8 cellular contexts compared by ENCODE assay signal in genomic region chr5:56910123-56910951, GRCh38. TPM values are rescaled to one million over a fixed set of nuclear protein-coding genes. Genes with fewer than 3 reads are reported as not detected.
DNase-seq lines count a peak whose midpoint lies in the region; TF ChIP-seq lines count a peak whose summit lies in the region.

No MANE protein-coding gene starts in this region.

- H3K27ac Mint-ChIP-seq in T-helper 2 cell treated with Interferon-gamma antibody and Interleukin-4, amounts not matched to agents 5 μg/mL and 100 μg/mL, for 36 hours = peak overlapping the region; percentile 81
- H3K27ac Mint-ChIP-seq in mesothelial cell of epicardium = peak overlapping the region; percentile 98

- H3K9me3 Mint-ChIP-seq in T-helper 2 cell treated with Interferon-gamma antibody and Interleukin-4, amounts not matched to agents 5 μg/mL and 100 μg/mL, for 36 hours = peaks cover 5% of the 10 kb centered on the region
- H3K9me3 Mint-ChIP-seq in mesothelial cell of epicardium = peaks cover 5% of the 10 kb centered on the region

- H3K36me3 Mint-ChIP-seq in T-helper 2 cell treated with Interferon-gamma antibody and Interleukin-4, amounts not matched to agents 5 μg/mL and 100 μg/mL, for 36 hours (ENCODE audit: low read depth) = peaks cover 3% of the 10 kb centered on the region
- peaks cover 10% of the 10 kb centered on the region for H3K36me3 Mint-ChIP-seq in mesothelial cell of epicardium

- H3K27ac ChIP-seq in KMS-11 (peak overlapping the region; percentile 82), ectodermal cell (ENCODE audit: insufficient read depth, low read depth, low read length, poor library complexity, severe bottlenecking) (peak overlapping the region; percentile 89), stomach smooth muscle (ENCODE audit: low read length) (peak overlapping the region; percentile 90)

- peaks cover 12% of the 10 kb centered on the region for H3K27me3 Mint-ChIP-seq in T-helper 2 cell treated with Interferon-gamma antibody and Interleukin-4, amounts not matched to agents 5 μg/mL and 100 μg/mL, for 36 hours (ENCODE audit: low read depth)
- H3K27me3 Mint-ChIP-seq in mesothelial cell of epicardium (ENCODE audit: low read depth) = no peaks in the 10 kb centered on the region

- no peaks in the 10 kb centered on the region for H3K9me3 ChIP-seq in ectodermal cell (ENCODE audit: control insufficient read depth, low read length)
- H3K9me3 ChIP-seq in stomach smooth muscle (ENCODE audit: control insufficient read depth in 2 of 2, low read length in 2 of 2) = no peaks in the 10 kb centered on the region

- H3K36me3 ChIP-seq in H7 (replicated peaks; ENCODE audit: control insufficient read depth, insufficient read depth, low read length) = no peaks in the 10 kb centered on the region
- H3K36me3 ChIP-seq in KMS-11 (ENCODE audit: insufficient read depth) = no peaks in the 10 kb centered on the region
- H3K36me3 ChIP-seq in ectodermal cell (ENCODE audit: control insufficient read depth, insufficient read depth, low read length) = no peaks in the 10 kb centered on the region
- H3K36me3 ChIP-seq in stomach smooth muscle (ENCODE audit: control insufficient read depth in 2 of 2, insufficient read depth in 2 of 2, low read length in 2 of 2) = no peaks in the 10 kb centered on the region

- H3K79me2 ChIP-seq in KMS-11 (ENCODE audit: insufficient read depth, low read depth) = no peaks in the 10 kb centered on the region

- H4K20me1 ChIP-seq in KMS-11 (ENCODE audit: insufficient read depth) = no peaks in the 10 kb centered on the region

- peak overlapping the region; percentile 86 for H2AFZ ChIP-seq in KMS-11 (ENCODE audit: low read depth)

- peak overlapping the region; percentile 52 for H3K4me2 ChIP-seq in KMS-11

- H3K27me3 ChIP-seq in H7 (ENCODE audit: control insufficient read depth, insufficient read depth, low read length) (no peaks in the 10 kb centered on the region), KMS-11 (ENCODE audit: insufficient read depth, low read depth) (no peaks in the 10 kb centered on the region), ectodermal cell (ENCODE audit: control insufficient read depth, insufficient read depth, low read length, poor library complexity, severe bottlenecking) (no peaks in the 10 kb centered on the region), stomach smooth muscle (ENCODE audit: control insufficient read depth in 1 of 2, insufficient read depth in 2 of 2, low read length in 2 of 2) (no peaks in the 10 kb centered on the region)

- peak overlapping the region; percentile 91 for H3K4me3 Mint-ChIP-seq in T-helper 2 cell treated with Interferon-gamma antibody and Interleukin-4, amounts not matched to agents 5 μg/mL and 100 μg/mL, for 36 hours
- peak overlapping the region; percentile 81 for H3K4me3 Mint-ChIP-seq in mesothelial cell of epicardium

- H3K4me1 ChIP-seq in KMS-11 (ENCODE audit: low read depth, poor library complexity, severe bottlenecking) (peaks cover 24% of the 10 kb centered on the region), ectodermal cell (ENCODE audit: control insufficient read depth, insufficient read depth, low read length) (peaks cover 6% of the 10 kb centered on the region), stomach smooth muscle (ENCODE audit: control insufficient read depth, insufficient read depth, low read length) (peaks cover 9% of the 10 kb centered on the region)

- WGBS in ectodermal cell, 2 experiments = 19 to 25% methylated on average over 32 of the region's 32 CpGs

- H3K4me3 ChIP-seq in H7 (ENCODE audit: insufficient read depth, low read depth, low read length) = peak overlapping the region; percentile 78
- H3K4me3 ChIP-seq in KMS-11 (IDR thresholded peaks at IDR 0.05; ENCODE audit: insufficient read depth, low read depth, low read length) = no peak overlapping the region
- H3K4me3 ChIP-seq in ectodermal cell (ENCODE audit: insufficient read depth, low read depth, low read length) = peak overlapping the region; percentile 65
- H3K4me3 ChIP-seq in stomach smooth muscle (ENCODE audit: low read length in 2 of 2) = peak overlapping the region; percentile 85 to 93

- DNase-seq in DMS79 treated with DMSO at 0.1 percent for 48 hours (lab: John Stamatoyannopoulos, UW) (peak; percentile 19), DMS79 (lab: John Stamatoyannopoulos, UW) (no peak), H7 (peak; percentile 9), mesothelial cell of epicardium (ENCODE audit: low spot score in 2 of 2, unreplicated experiment in 2 of 2) (peak in 1 of 2 experiments; percentile 26)
- DNase-seq in T-helper 2 cell treated with Interferon-gamma antibody and Interleukin-4, amounts not matched to agents 5 μg/mL and 100 μg/mL, for 36 hours (ENCODE audit: low spot score) = no peak

- TF ChIP-seq CTCF in KMS-11 (conservative IDR thresholded peaks at IDR 0.05; ENCODE audit: low read depth, low read length) (no peak), mesothelial cell of epicardium (IDR thresholded peaks at IDR 0.05; ENCODE audit: unreplicated experiment) (no peak)

- H3K4me1 Mint-ChIP-seq in T-helper 2 cell treated with Interferon-gamma antibody and Interleukin-4, amounts not matched to agents 5 μg/mL and 100 μg/mL, for 36 hours (ENCODE audit: low read depth) = peaks cover 23% of the 10 kb centered on the region
- H3K4me1 Mint-ChIP-seq in mesothelial cell of epicardium = peaks cover 22% of the 10 kb centered on the region

- peak overlapping the region; percentile 80 for H3K9ac ChIP-seq in KMS-11
- peak overlapping the region; percentile 88 to 94 for H3K9ac ChIP-seq in stomach smooth muscle (ENCODE audit: low read length in 2 of 2)

RNA-seq across cellular contexts. Expression of gene SETD9, which starts 0.9 kb away (rescaled TPM):
- 10.1 and 14.4 TPM in 2 replicates for total RNA-seq in H7 (2014; rRNA removed; shearing (Covaris generic))
- polyA plus RNA-seq in ectodermal cell (2013, experiment 1 of 4) = 13.9 TPM
- 16.9 TPM for polyA plus RNA-seq in ectodermal cell (2013, experiment 2 of 4)
- 12.3 TPM for polyA plus RNA-seq in ectodermal cell (2013, experiment 3 of 4)
- 15.7 TPM for polyA plus RNA-seq in ectodermal cell (2013, experiment 4 of 4)
- total RNA-seq in mesothelial cell of epicardium = 13.1 to 15.6 TPM (median 15.2 TPM) in 3 replicates

RNA-seq across cellular contexts. Expression of gene MIER3, which starts 41.6 kb away (rescaled TPM):
- 22.0 and 26.0 TPM in 2 replicates for total RNA-seq in H7 (2014; rRNA removed; shearing (Covaris generic))
- polyA plus RNA-seq in ectodermal cell (2013, experiment 1 of 4) = 30.8 TPM
- 30.3 TPM for polyA plus RNA-seq in ectodermal cell (2013, experiment 2 of 4)
- polyA plus RNA-seq in ectodermal cell (2013, experiment 3 of 4) = 25.1 TPM
- polyA plus RNA-seq in ectodermal cell (2013, experiment 4 of 4) = 27.4 TPM
- 31.1 to 40.8 TPM (median 37.2 TPM) in 3 replicates for total RNA-seq in mesothelial cell of epicardium

Comparison
In these comparisons a context has a peak if more than half of its experiments do, and no peak if none do; other contexts are left out.
1. DNase-seq: peak in DMS79 treated with DMSO at 0.1 percent for 48 hours (single experiment) and H7 (single experiment); none in DMS79 (single experiment) and T-helper 2 cell treated with Interferon-gamma antibody and Interleukin-4, amounts not matched to agents 5 μg/mL and 100 μg/mL, for 36 hours (single experiment).
2. Peak in every context shown above with its lines, with median percentiles within 50 percentile points of each other: H3K27ac ChIP-seq.